Comparison of ENCODE assay signal across 26 cellular contexts in the genomic region with DNA sequence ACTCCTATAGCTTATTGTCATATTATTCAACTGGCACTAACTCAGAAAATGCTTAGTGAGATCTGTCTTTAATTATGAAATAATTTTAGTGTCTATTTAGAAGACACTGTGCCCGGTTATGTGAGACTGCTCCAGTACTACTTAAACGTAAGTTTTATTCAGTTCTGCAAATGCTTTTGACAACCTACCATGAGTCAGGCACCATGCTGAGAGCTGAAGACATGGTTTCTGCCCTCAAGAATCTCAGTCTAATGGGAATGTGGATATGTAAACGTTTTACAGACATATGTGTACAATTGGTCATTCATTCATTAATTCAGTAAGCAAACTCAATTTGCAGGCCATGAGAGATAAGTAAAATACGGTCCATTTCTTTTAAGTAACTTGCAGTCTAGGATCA. TPM values are rescaled to one million over a fixed set of nuclear protein-coding genes. Genes with fewer than 3 reads are reported as not detected.
A peak's percentile ranks its signal among the peaks of the same experiment; 100 is the strongest.
DNase-seq lines count a peak whose midpoint lies in the region; ATAC-seq and TF ChIP-seq lines count a peak whose summit lies in the region.
"Had no signal": no experiment of that assay in that cellular context is flagged by ENCODE, and none has a peak within 500 bp of the region (broad histone marks: within the 10 kb centered on the region; RNA-seq: fewer than 3 reads in every experiment).

No MANE protein-coding gene starts in this region.

- H3K79me2 ChIP-seq in SK-N-SH (ENCODE audit: insufficient read depth) = no peaks in the 10 kb centered on the region

- H3K27me3 Mint-ChIP-seq in chondrocyte (ENCODE audit: low read depth) = no peaks in the 10 kb centered on the region
- H3K27me3 Mint-ChIP-seq in endodermal cell (ENCODE audit: insufficient read depth) = no peaks in the 10 kb centered on the region

- H4K20me1 ChIP-seq in SK-N-SH (ENCODE audit: insufficient read depth) = no peaks in the 10 kb centered on the region

- H3K4me1 Mint-ChIP-seq in chondrocyte (ENCODE audit: low read depth) (peaks cover 19% of the 10 kb centered on the region), endodermal cell (no peaks in the 10 kb centered on the region)
- H3K4me1 Mint-ChIP-seq: neural crest cell had no signal

- peak; percentile 86 for ATAC-seq in SK-N-SH treated with all-trans-retinoic acid at 6 μM for 48 hours
- ATAC-seq: left lung had no signal

- H3K27ac Mint-ChIP-seq in chondrocyte (ENCODE audit: unreplicated experiment) (peak overlapping the region; percentile 28), endodermal cell (no peak overlapping the region)

- no peaks in the 10 kb centered on the region for H3K9me3 ChIP-seq in SK-N-SH
- H3K9me3 ChIP-seq in MG63 = peaks cover 5% of the 10 kb centered on the region; the same call in 1 of the 2 replicates
- no peaks in the 10 kb centered on the region for H3K9me3 ChIP-seq in endodermal cell (ENCODE audit: control insufficient read depth, low read length)
- H3K9me3 ChIP-seq: breast epithelium, HAP-1, left lung, prostate gland, upper lobe of left lung had no signal

- peaks cover 10 to 30% of the 10 kb centered on the region in 2 experiments for H3K36me3 ChIP-seq in SK-N-SH (replicated peaks in 1 of 2; ENCODE audit: control insufficient read depth in 1 of 2, insufficient read depth in 2 of 2, low read length in 1 of 2)
- H3K36me3 ChIP-seq in MG63 = peaks cover 21% of the 10 kb centered on the region
- peaks cover 4% of the 10 kb centered on the region for H3K36me3 ChIP-seq in endodermal cell (ENCODE audit: control insufficient read depth, insufficient read depth, low read length)
- H3K36me3 ChIP-seq: breast epithelium, HAP-1, left lung, prostate gland had no signal

- no peaks in the 10 kb centered on the region for H3K9me3 Mint-ChIP-seq in chondrocyte (ENCODE audit: low read depth)
- no peaks in the 10 kb centered on the region for H3K9me3 Mint-ChIP-seq in endodermal cell

- no peaks in the 10 kb centered on the region for H3K9me2 ChIP-seq in SK-N-SH

- no peak for TF ChIP-seq CTCF in SK-N-SH (IDR thresholded peaks at IDR 0.05)
- TF ChIP-seq CTCF in chondrocyte (IDR thresholded peaks at IDR 0.05) = no peak
- no peak for TF ChIP-seq CTCF in GM20000 (IDR thresholded peaks at IDR 0.05; ENCODE audit: extremely low read depth, missing control alignments)
- no peak for TF ChIP-seq CTCF in endodermal cell (conservative IDR thresholded peaks at IDR 0.05)

- H3K4me1 ChIP-seq in SK-N-SH (ENCODE audit: control insufficient read depth in 1 of 2, insufficient read depth in 2 of 2, low read depth in 1 of 2, low read length in 1 of 2) (peaks cover 0 to 5% of the 10 kb centered on the region in 2 experiments; a peak in 1 of 4 replicates), endodermal cell (ENCODE audit: control insufficient read depth, insufficient read depth, low read length) (no peaks in the 10 kb centered on the region)
- H3K4me1 ChIP-seq: breast epithelium, HAP-1, left lung, prostate gland had no signal

- H3K27me3 ChIP-seq in SK-N-SH (ENCODE audit: insufficient read depth) (no peaks in the 10 kb centered on the region), MG63 (no peaks in the 10 kb centered on the region), endodermal cell (ENCODE audit: control insufficient read depth, insufficient read depth, low read length, poor library complexity, severe bottlenecking) (no peaks in the 10 kb centered on the region)
- H3K27me3 ChIP-seq: breast epithelium, left lung, upper lobe of left lung had no signal

- H3K36me3 Mint-ChIP-seq in chondrocyte (ENCODE audit: low read depth) = no peaks in the 10 kb centered on the region
- H3K36me3 Mint-ChIP-seq in endodermal cell (ENCODE audit: low read depth) = peaks cover 2% of the 10 kb centered on the region

- TF ChIP-seq RAD21 in SK-N-SH (IDR thresholded peaks at IDR 0.05; ENCODE audit: low read length) = no peak

- no peak for TF ChIP-seq EP300 in SK-N-SH (IDR thresholded peaks at IDR 0.05; ENCODE audit: borderline replicate concordance in 1 of 2, low read depth in 1 of 2, low read length in 1 of 2)

- no peak for DNase-seq in SK-N-SH
- DNase-seq in MG63 = peak; percentile 57
- DNase-seq in chondrocyte (ENCODE audit: low spot score) = no peak
- peak; percentile 88 for DNase-seq in renal cortical epithelial cell (ENCODE audit: low read depth)
- no peak for DNase-seq in GM20000 (ENCODE audit: low spot score)
- DNase-seq in endodermal cell = no peak
- DNase-seq in mesenteric fat pad (ENCODE audit: low spot score) = no peak
- DNase-seq: activated CD4-positive, alpha-beta T cell treated with anti-CD3 and anti-CD28 coated beads for 48 hours; DMS 273 treated with DMSO at 0.1 percent for 48 hours; KG1; left lung; NCI-H1092; NCI-H2029 treated with DMSO at 0.1 percent for 48 hours; RPMI8226; stimulated activated CD4-positive, alpha-beta T cell treated with anti-CD3 and anti-CD28 coated beads, Interleukin-2, amount 100 ng/mL, for 48 hours; upper lobe of left lung had no signal

- CTCF ChIA-PET in SK-N-SH (lab: Yijun Ruan, JAX) = interaction anchor here (2.5 to 3.3 kb wide), 2 partner anchors 16 to 57 kb away, joined by 7 to 15 read pairs; partner anchors contain the start of gene DYNC2H1

- H3K4me3 Mint-ChIP-seq in chondrocyte (ENCODE audit: unreplicated experiment) (no peak overlapping the region), endodermal cell (no peak overlapping the region)
- H3K4me3 Mint-ChIP-seq: neural crest cell had no signal

- H2AFZ ChIP-seq in SK-N-SH (ENCODE audit: low read depth) = no peak overlapping the region

- POLR2A ChIA-PET in SK-N-SH (lab: Yijun Ruan, JAX) = no interaction called here

- peaks cover 33% of the 10 kb centered on the region for H3F3A ChIP-seq in SK-N-SH (replicated peaks; ENCODE audit: insufficient read depth)

- no peak overlapping the region for H3K4me2 ChIP-seq in SK-N-SH

- H3K9ac ChIP-seq in SK-N-SH (no peak overlapping the region), endodermal cell (ENCODE audit: extremely low read depth, low read length, poor library complexity, severe bottlenecking) (no peak overlapping the region)

- no peak overlapping the region for H3K27ac ChIP-seq in SK-N-SH (ENCODE audit: low read depth in 2 of 2, low read length in 1 of 2)
- H3K27ac ChIP-seq in endodermal cell (ENCODE audit: low read depth, low read length) = no peak overlapping the region
- H3K27ac ChIP-seq: 22Rv1, breast epithelium, C4-2B, epithelial cell of prostate, HL-60, left lung, prostate gland, upper lobe of left lung had no signal

- WGBS in SK-N-SH (ENCODE audit: low lambda C conversion rate) = 68% methylated on average over 4 of the region's 4 CpGs
- WGBS in endodermal cell (ENCODE audit: insufficient coverage in 1 of 2, insufficient read length in 1 of 2), 2 experiments = 85 to 95% methylated on average over 2 to 4 of the region's 4 CpGs

- no peak overlapping the region for H3K4me3 ChIP-seq in SK-N-SH (ENCODE audit: low read depth in 2 of 2, low read length in 1 of 2)
- no peak overlapping the region for H3K4me3 ChIP-seq in MG63
- H3K4me3 ChIP-seq in endodermal cell (ENCODE audit: low read length) = no peak overlapping the region
- H3K4me3 ChIP-seq: breast epithelium, HAP-1, left lung, prostate gland, skin epidermis, upper lobe of left lung had no signal

TF ChIP-seq in SK-N-SH treated with all-trans-retinoic acid at 6 μM for 48 hours, 23 proteins besides CTCF, POLR2A, EP300 and RAD21 (continues in another document):
- TF ChIP-seq ZNF565 (CRISPR knock-in tag; conservative IDR thresholded peaks at IDR 0.05; ENCODE audit: low read depth) = no peak

TF ChIP-seq in SK-N-SH, 30 proteins besides CTCF, POLR2A, EP300 and RAD21 (continues in another document):
- no peak for TF ChIP-seq RCOR1 (IDR thresholded peaks at IDR 0.05; ENCODE audit: low read length)
- TF ChIP-seq ZBTB33 (IDR thresholded peaks at IDR 0.05; ENCODE audit: borderline replicate concordance, low read depth) = no peak
- TF ChIP-seq CHD2 (IDR thresholded peaks at IDR 0.05; ENCODE audit: low read length, partially characterized antibody) = no peak
- TF ChIP-seq JUND (IDR thresholded peaks at IDR 0.05) = no peak
- no peak for TF ChIP-seq MXI1 (IDR thresholded peaks at IDR 0.05; ENCODE audit: low read depth, low read length)
- TF ChIP-seq MAX (IDR thresholded peaks at IDR 0.05; ENCODE audit: low read depth) = no peak

RNA-seq across cellular contexts. Expression of gene DCUN1D5, which starts 40.0 kb away (rescaled TPM):
- polyA plus RNA-seq in SK-N-SH (2012; rRNA removed) = 33.1 and 40.3 TPM in 2 replicates
- polyA plus RNA-seq in SK-N-SH (2012; cell fraction: cytosol; rRNA removed) = 50.6 and 63.0 TPM in 2 replicates
- 24.7 and 33.9 TPM in 2 replicates for polyA plus RNA-seq in SK-N-SH (2012; cell fraction: nucleus; rRNA removed)
- 167 and 222 TPM in 2 replicates for total RNA-seq in MG63 (2014; rRNA removed; shearing (Covaris generic); ENCODE audit: low replicate concordance)
- total RNA-seq in chondrocyte (35.8 to 38.9 TPM (median 37.9 TPM) in 3 replicates), renal cortical epithelial cell (42.6 and 94.5 TPM in 2 replicates), endodermal cell (10 to 100 TPM; 47.0 to 51.5 TPM), mesenteric fat pad (22.1 TPM)
- polyA plus RNA-seq in endodermal cell (2013, experiment 1 of 2) = 48.4 TPM
- polyA plus RNA-seq in endodermal cell (2013, experiment 2 of 2) = 43.2 TPM

RNA-seq across cellular contexts. Expression of gene DYNC2H1, which starts 57.2 kb away (rescaled TPM):
- 15.3 and 16.5 TPM in 2 replicates for polyA plus RNA-seq in SK-N-SH (2012; rRNA removed)
- 15.0 and 17.6 TPM in 2 replicates for polyA plus RNA-seq in SK-N-SH (2012; cell fraction: cytosol; rRNA removed)
- 20.3 and 41.2 TPM in 2 replicates for polyA plus RNA-seq in SK-N-SH (2012; cell fraction: nucleus; rRNA removed)
- total RNA-seq in MG63 (2014; rRNA removed; shearing (Covaris generic); ENCODE audit: low replicate concordance) = 7.6 and 26.5 TPM in 2 replicates
- total RNA-seq in chondrocyte = 5.7 to 20.1 TPM (median 7.2 TPM) in 3 replicates
- 10.8 and 43.2 TPM in 2 replicates for total RNA-seq in renal cortical epithelial cell
- total RNA-seq in endodermal cell = 10 to 100 TPM; 21.1 to 31.9 TPM
- polyA plus RNA-seq in endodermal cell (2013, experiment 1 of 2) = 13.6 TPM
- 14.2 TPM for polyA plus RNA-seq in endodermal cell (2013, experiment 2 of 2)
- 16.6 TPM for total RNA-seq in mesenteric fat pad

Comparison
In these comparisons a context has a peak if more than half of its experiments do, and no peak if none do; other contexts are left out.
1. DNase-seq: peak in MG63 (single experiment) and renal cortical epithelial cell (single experiment); none in SK-N-SH (single experiment), chondrocyte (single experiment), GM20000 (single experiment), endodermal cell (single experiment) and mesenteric fat pad (single experiment).